Comparison of ENCODE assay signal across 1 cellular context in the genomic region with DNA sequence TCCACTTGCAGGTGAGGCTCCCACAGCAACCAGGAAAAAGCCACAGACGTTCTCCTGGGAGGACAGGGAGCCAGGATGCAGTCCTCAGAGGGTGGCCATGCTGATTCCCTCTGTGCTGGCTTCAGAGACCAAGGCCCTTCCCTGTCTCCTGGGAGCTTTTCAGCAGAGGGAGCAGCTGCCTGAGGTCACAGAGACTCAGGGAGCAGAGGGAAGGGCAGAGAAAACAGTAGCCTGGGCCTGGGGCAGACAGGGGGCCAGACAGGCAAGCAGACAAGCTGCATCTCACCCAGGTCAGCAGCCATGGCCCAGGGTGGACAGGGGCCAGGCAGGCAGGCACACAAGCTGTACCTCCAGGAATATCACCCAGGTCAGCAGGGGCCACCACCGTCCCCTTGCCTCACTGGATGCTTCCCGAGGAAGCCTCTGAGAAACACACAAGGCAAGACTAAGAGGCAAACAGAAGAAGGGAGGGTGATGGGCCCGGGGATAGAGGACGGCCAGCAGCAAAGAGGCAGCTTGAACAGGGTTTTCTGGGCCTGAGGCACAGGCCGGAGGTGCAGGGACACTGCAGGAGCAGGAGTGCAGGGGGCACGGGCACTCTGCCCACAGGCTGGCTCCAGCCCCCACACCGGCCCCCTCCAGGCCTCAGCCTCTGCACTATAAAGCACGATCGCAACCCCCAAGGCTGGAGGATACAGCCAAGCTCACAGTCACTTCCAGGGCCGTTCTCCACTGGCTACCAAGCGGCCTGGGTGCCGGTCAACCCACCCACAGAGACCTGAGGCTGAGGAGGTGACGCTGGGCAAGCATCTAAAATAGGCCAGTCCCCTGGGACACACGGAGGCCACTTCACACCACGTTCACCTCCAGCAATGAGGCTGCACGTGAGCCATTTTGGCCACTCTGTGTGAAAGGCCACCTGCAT.
TF ChIP-seq lines count a peak whose summit lies in the region.

No MANE protein-coding gene starts in this region.

TF ChIP-seq in SK-N-SH treated with all-trans-retinoic acid at 6 μM for 48 hours, 23 proteins besides CTCF, POLR2A, EP300 and RAD21 (continued from another document):
- TF ChIP-seq, protein P1, sequence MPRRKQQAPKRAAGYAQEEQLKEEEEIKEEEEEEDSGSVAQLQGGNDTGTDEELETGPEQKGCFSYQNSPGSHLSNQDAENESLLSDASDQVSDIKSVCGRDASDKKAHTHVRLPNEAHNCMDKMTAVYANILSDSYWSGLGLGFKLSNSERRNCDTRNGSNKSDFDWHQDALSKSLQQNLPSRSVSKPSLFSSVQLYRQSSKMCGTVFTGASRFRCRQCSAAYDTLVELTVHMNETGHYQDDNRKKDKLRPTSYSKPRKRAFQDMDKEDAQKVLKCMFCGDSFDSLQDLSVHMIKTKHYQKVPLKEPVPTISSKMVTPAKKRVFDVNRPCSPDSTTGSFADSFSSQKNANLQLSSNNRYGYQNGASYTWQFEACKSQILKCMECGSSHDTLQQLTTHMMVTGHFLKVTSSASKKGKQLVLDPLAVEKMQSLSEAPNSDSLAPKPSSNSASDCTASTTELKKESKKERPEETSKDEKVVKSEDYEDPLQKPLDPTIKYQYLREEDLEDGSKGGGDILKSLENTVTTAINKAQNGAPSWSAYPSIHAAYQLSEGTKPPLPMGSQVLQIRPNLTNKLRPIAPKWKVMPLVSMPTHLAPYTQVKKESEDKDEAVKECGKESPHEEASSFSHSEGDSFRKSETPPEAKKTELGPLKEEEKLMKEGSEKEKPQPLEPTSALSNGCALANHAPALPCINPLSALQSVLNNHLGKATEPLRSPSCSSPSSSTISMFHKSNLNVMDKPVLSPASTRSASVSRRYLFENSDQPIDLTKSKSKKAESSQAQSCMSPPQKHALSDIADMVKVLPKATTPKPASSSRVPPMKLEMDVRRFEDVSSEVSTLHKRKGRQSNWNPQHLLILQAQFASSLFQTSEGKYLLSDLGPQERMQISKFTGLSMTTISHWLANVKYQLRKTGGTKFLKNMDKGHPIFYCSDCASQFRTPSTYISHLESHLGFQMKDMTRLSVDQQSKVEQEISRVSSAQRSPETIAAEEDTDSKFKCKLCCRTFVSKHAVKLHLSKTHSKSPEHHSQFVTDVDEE (CRISPR knock-in tag; IDR thresholded peaks at IDR 0.05) = no peak
- TF ChIP-seq SNAI2 (CRISPR knock-in tag; IDR thresholded peaks at IDR 0.05) (no peak), ZNF565 (CRISPR knock-in tag; conservative IDR thresholded peaks at IDR 0.05; ENCODE audit: low read depth) (no peak), ZNF70 (CRISPR knock-in tag; IDR thresholded peaks at IDR 0.05) (no peak)
- TF ChIP-seq, protein P2, sequence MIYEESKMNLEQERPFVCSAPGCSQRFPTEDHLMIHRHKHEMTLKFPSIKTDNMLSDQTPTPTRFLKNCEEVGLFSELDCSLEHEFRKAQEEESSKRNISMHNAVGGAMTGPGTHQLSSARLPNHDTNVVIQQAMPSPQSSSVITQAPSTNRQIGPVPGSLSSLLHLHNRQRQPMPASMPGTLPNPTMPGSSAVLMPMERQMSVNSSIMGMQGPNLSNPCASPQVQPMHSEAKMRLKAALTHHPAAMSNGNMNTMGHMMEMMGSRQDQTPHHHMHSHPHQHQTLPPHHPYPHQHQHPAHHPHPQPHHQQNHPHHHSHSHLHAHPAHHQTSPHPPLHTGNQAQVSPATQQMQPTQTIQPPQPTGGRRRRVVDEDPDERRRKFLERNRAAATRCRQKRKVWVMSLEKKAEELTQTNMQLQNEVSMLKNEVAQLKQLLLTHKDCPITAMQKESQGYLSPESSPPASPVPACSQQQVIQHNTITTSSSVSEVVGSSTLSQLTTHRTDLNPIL (CRISPR knock-in tag; IDR thresholded peaks at IDR 0.05; ENCODE audit: low read depth) = no peak
- TF ChIP-seq, protein P3, sequence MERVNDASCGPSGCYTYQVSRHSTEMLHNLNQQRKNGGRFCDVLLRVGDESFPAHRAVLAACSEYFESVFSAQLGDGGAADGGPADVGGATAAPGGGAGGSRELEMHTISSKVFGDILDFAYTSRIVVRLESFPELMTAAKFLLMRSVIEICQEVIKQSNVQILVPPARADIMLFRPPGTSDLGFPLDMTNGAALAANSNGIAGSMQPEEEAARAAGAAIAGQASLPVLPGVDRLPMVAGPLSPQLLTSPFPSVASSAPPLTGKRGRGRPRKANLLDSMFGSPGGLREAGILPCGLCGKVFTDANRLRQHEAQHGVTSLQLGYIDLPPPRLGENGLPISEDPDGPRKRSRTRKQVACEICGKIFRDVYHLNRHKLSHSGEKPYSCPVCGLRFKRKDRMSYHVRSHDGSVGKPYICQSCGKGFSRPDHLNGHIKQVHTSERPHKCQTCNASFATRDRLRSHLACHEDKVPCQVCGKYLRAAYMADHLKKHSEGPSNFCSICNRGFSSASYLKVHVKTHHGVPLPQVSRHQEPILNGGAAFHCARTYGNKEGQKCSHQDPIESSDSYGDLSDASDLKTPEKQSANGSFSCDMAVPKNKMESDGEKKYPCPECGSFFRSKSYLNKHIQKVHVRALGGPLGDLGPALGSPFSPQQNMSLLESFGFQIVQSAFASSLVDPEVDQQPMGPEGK (CRISPR knock-in tag; IDR thresholded peaks at IDR 0.05; ENCODE audit: borderline replicate concordance) = no peak
